28 cellular contexts compared by ENCODE assay signal in genomic region chr20:62649140-62649539, GRCh38. TPM values are rescaled to one million over a fixed set of nuclear protein-coding genes. Genes with fewer than 3 reads are reported as not detected.
DNase-seq lines count a peak whose midpoint lies in the region; ATAC-seq, FAIRE-seq and TF ChIP-seq lines count a peak whose summit lies in the region.
"Had no signal": no experiment of that assay in that cellular context is flagged by ENCODE, and none has a peak within 500 bp of the region (broad histone marks: within the 10 kb centered on the region; RNA-seq: fewer than 3 reads in every experiment).

No MANE protein-coding gene starts in this region.

- peaks cover 32% of the 10 kb centered on the region for H3K36me3 Mint-ChIP-seq in activated CD8-positive, alpha-beta memory T cell treated with anti-CD3 and anti-CD28 coated beads, Interleukin-2, amount 10 ng/mL, durations not matched to agents 7 days and 5 days
- H3K36me3 Mint-ChIP-seq in Caco-2 (ENCODE audit: insufficient read depth, unreplicated experiment) = no peaks in the 10 kb centered on the region
- H3K36me3 Mint-ChIP-seq: brain, naive B cell had no signal

- H3K27me3 Mint-ChIP-seq in activated CD8-positive, alpha-beta memory T cell treated with anti-CD3 and anti-CD28 coated beads, Interleukin-2, amount 10 ng/mL, durations not matched to agents 7 days and 5 days = no peaks in the 10 kb centered on the region
- H3K27me3 Mint-ChIP-seq in Caco-2 (ENCODE audit: insufficient read depth, unreplicated experiment) = no peaks in the 10 kb centered on the region
- H3K27me3 Mint-ChIP-seq: brain, IgD-negative memory B cell, naive B cell had no signal

- CTCF ChIA-PET in activated CD8-positive, alpha-beta memory T cell treated with anti-CD3 and anti-CD28 coated beads, Interleukin-2, amount 10 ng/mL, durations not matched to agents 7 days and 5 days (lab: Charles Lee) = no interaction called here
- CTCF ChIA-PET in GM12878 (lab: Yijun Ruan, JAX) = interaction anchor here (0.6 kb wide), 1 partner anchor 200 kb away, joined by 3 read pairs; no protein-coding TSS in a partner anchor
- CTCF ChIA-PET in Caco-2 (lab: Charles Lee) = interaction anchor here (1.1 to 1.3 kb wide), 2 partner anchors 142 to 145 kb away, joined by 3 to 5 read pairs; no protein-coding TSS in a partner anchor

- no peak overlapping the region for H3K4me3 ChIP-seq in GM12878
- H3K4me3 ChIP-seq in skeletal muscle tissue (ENCODE audit: low read length in 3 of 3) = no peak overlapping the region
- no peak overlapping the region for H3K4me3 ChIP-seq in Caco-2 (ENCODE audit: low read depth, low read length)
- H3K4me3 ChIP-seq: hepatocyte, SJCRH30, testis had no signal

- DNase-seq in activated CD8-positive, alpha-beta memory T cell treated with anti-CD3 and anti-CD28 coated beads, Interleukin-2, amount 10 ng/mL, durations not matched to agents 7 days and 5 days = no peak
- no peak for DNase-seq in activated CD8-positive, alpha-beta memory T cell treated with anti-CD3 and anti-CD28 coated beads for 24 hours
- DNase-seq in GM12891 (ENCODE audit: insufficient read length, low spot score) (no peak), GM12878 (ENCODE audit: low read depth, low spot score) (no peak), Caco-2 (no peak)
- DNase-seq in central memory CD4-positive, alpha-beta T cell = no peak
- DNase-seq: activated CD4-positive, alpha-beta T cell treated with anti-CD3 and anti-CD28 coated beads for 4 hours; activated CD8-positive, alpha-beta memory T cell treated with anti-CD3 and anti-CD28 coated beads, Interleukin-2, amount 50 U/mL, for 48 hours; BE2C; effector CD8-positive, alpha-beta T cell; EL; naive B cell; NCI-H1436 treated with DMSO at 0.1 percent for 48 hours; NCI-H524 treated with DMSO at 0.1 percent for 48 hours; retina; SJCRH30; stimulated activated CD4-positive, alpha-beta T cell treated with anti-CD3 and anti-CD28 coated beads, Interleukin-4, amount 100 ng/mL, for 1 hour; stimulated activated naive CD4-positive, alpha-beta T cell; testis had no signal

- FAIRE-seq in GM12891 (lab: Jason Lieb, UNC) (peak; percentile 56), GM12878 (lab: Jason Lieb, UNC) (no peak)
- FAIRE-seq: frontal cortex, RCC 7860 had no signal

- 98% methylated on average over 6 of the region's 6 CpGs for WGBS in GM12878 (ENCODE audit: insufficient coverage, insufficient replicate concordance, low lambda C conversion rate, missing lambda C conversion rate)

- POLR2A ChIA-PET in GM12878 (lab: Charles Lee) = no interaction called here
- POLR2A ChIA-PET in Caco-2 (lab: Charles Lee) = interaction anchor here (0.6 kb wide), 1 partner anchor 283 kb away, joined by 3 read pairs; no protein-coding TSS in a partner anchor

- peak overlapping the region; percentile 96 for H3K27ac Mint-ChIP-seq in activated CD8-positive, alpha-beta memory T cell treated with anti-CD3 and anti-CD28 coated beads, Interleukin-2, amount 10 ng/mL, durations not matched to agents 7 days and 5 days
- no peak overlapping the region for H3K27ac Mint-ChIP-seq in Caco-2 (ENCODE audit: unreplicated experiment)
- H3K27ac Mint-ChIP-seq: brain had no signal

- in situ Hi-C loops in GM12878 (cut with MboI) = no loop called here

- H3K9me3 Mint-ChIP-seq in activated CD8-positive, alpha-beta memory T cell treated with anti-CD3 and anti-CD28 coated beads, Interleukin-2, amount 10 ng/mL, durations not matched to agents 7 days and 5 days (ENCODE audit: low read depth) = no peaks in the 10 kb centered on the region
- H3K9me3 Mint-ChIP-seq in Caco-2 (ENCODE audit: unreplicated experiment) = no peaks in the 10 kb centered on the region
- H3K9me3 Mint-ChIP-seq: IgD-negative memory B cell, naive B cell had no signal

- no peak overlapping the region for H3K4me3 Mint-ChIP-seq in activated CD8-positive, alpha-beta memory T cell treated with anti-CD3 and anti-CD28 coated beads, Interleukin-2, amount 10 ng/mL, durations not matched to agents 7 days and 5 days
- no peak overlapping the region for H3K4me3 Mint-ChIP-seq in Caco-2 (ENCODE audit: unreplicated experiment)
- H3K4me3 Mint-ChIP-seq: brain had no signal

- H3K36me3 ChIP-seq in GM12878 (ENCODE audit: control insufficient read depth in 2 of 2, insufficient read depth in 2 of 2, low read length in 1 of 2) (peaks cover 4 to 5% of the 10 kb centered on the region in 2 experiments; a peak in 2 of 4 replicates), skeletal muscle tissue (ENCODE audit: control insufficient read depth in 3 of 3, insufficient read depth in 3 of 3, low read length in 3 of 3) (no peaks in the 10 kb centered on the region), Caco-2 (ENCODE audit: control insufficient read depth, insufficient read depth, low read length) (0 out of 2 replicates have a peak, but pooled peaks cover 2% of the 10 kb centered on the region)
- H3K36me3 ChIP-seq: SJCRH30 had no signal

- H2AFZ ChIP-seq in GM12878 (ENCODE audit: control insufficient read depth, low read depth, low read length) = no peak overlapping the region
- H2AFZ ChIP-seq: hepatocyte had no signal

- SMC1A ChIA-PET in GM12878 (lab: Charles Lee; ENCODE audit: uncharacterized antibody, unreplicated experiment) = no interaction called here

- peaks cover 57% of the 10 kb centered on the region for H3K79me2 ChIP-seq in GM12878 (ENCODE audit: control insufficient read depth, insufficient read depth, low read length)
- H3K79me2 ChIP-seq: hepatocyte had no signal

- TF ChIP-seq CTCF in GM12878 (IDR thresholded peaks at IDR 0.05 in 2 of 3, conservative IDR thresholded peaks at IDR 0.05 in 1 of 3; ENCODE audit: control insufficient read depth in 2 of 3, extremely low read depth in 1 of 3, insufficient read depth in 1 of 3, low read depth in 3 of 3, low read length in 3 of 3) (no peak), Caco-2 (IDR thresholded peaks at IDR 0.05; ENCODE audit: insufficient read depth in 1 of 2, low read depth in 1 of 2, low read length in 1 of 2, severe bottlenecking in 1 of 2, unreplicated experiment in 1 of 2) (no peak)

- H3K27ac ChIP-seq in GM12878 (ENCODE audit: control insufficient read depth, insufficient read depth) = no peak overlapping the region
- H3K27ac ChIP-seq in skeletal muscle tissue (ENCODE audit: low read depth, low read length) = peak overlapping the region; percentile 95
- H3K27ac ChIP-seq: hepatocyte, SJCRH30 had no signal

- H3K27me3 ChIP-seq in GM12878 (replicated peaks in 1 of 2; ENCODE audit: control insufficient read depth in 2 of 2, insufficient read depth in 2 of 2, low read length in 1 of 2) = no peaks in the 10 kb centered on the region
- peaks cover 0 to 6% (median 0%) of the 10 kb centered on the region in 3 donors for H3K27me3 ChIP-seq in skeletal muscle tissue (ENCODE audit: control insufficient read depth in 3 of 3, insufficient read depth in 3 of 3, low read length in 3 of 3)
- no peaks in the 10 kb centered on the region for H3K27me3 ChIP-seq in Caco-2 (replicated peaks; ENCODE audit: control insufficient read depth, insufficient read depth, low read length)
- H3K27me3 ChIP-seq: BE2C, hepatocyte, testis had no signal

- no peak overlapping the region for H3K4me2 ChIP-seq in GM12878 (ENCODE audit: control insufficient read depth, insufficient read depth)
- H3K4me2 ChIP-seq: hepatocyte had no signal

- H3K4me1 ChIP-seq in GM12878 (ENCODE audit: control insufficient read depth, insufficient read depth, low read length) = peaks cover 57% of the 10 kb centered on the region
- peaks cover 51 to 88% (median 74%) of the 10 kb centered on the region in 3 donors for H3K4me1 ChIP-seq in skeletal muscle tissue (ENCODE audit: control insufficient read depth in 3 of 3, insufficient read depth in 3 of 3, low read length in 3 of 3)
- peaks cover 30% of the 10 kb centered on the region for H3K4me1 ChIP-seq in Caco-2

- intact Hi-C loops in GM12878 (cut with micrococcal nuclease; ENCODE audit: unreplicated experiment) (no loop called here), Caco-2 (cut with micrococcal nuclease; ENCODE audit: unreplicated experiment) (no loop called here)

- no peak for TF ChIP-seq EP300 in GM12878 (IDR thresholded peaks at IDR 0.05; ENCODE audit: borderline replicate concordance in 1 of 2, control insufficient read depth in 1 of 2, low read depth in 2 of 2, low read length in 2 of 2)

- H3K4me1 Mint-ChIP-seq in activated CD8-positive, alpha-beta memory T cell treated with anti-CD3 and anti-CD28 coated beads, Interleukin-2, amount 10 ng/mL, durations not matched to agents 7 days and 5 days = peaks cover 88% of the 10 kb centered on the region
- peaks cover 28% of the 10 kb centered on the region for H3K4me1 Mint-ChIP-seq in Caco-2 (ENCODE audit: low read depth, unreplicated experiment)

- no peaks in the 10 kb centered on the region for H4K20me1 ChIP-seq in GM12878 (ENCODE audit: control insufficient read depth, insufficient read depth)

- TF ChIP-seq POLR2A in GM12891 (IDR thresholded peaks at IDR 0.05; ENCODE audit: low read depth, low read length) = no peak
- no peak for TF ChIP-seq POLR2A in GM12878 (IDR thresholded peaks at IDR 0.05; ENCODE audit: low read depth, low read length)

- H3K9ac ChIP-seq in GM12878 (ENCODE audit: control insufficient read depth, insufficient read depth, low read length) (no peak overlapping the region), skeletal muscle tissue (ENCODE audit: low read depth in 1 of 3, low read length in 3 of 3) (no peak overlapping the region)

- TF ChIP-seq RAD21 in GM12878 (IDR thresholded peaks at IDR 0.05; ENCODE audit: insufficient read depth, low read depth, low read length) = no peak

- H3K9me3 ChIP-seq in GM12878 (replicated peaks; ENCODE audit: control insufficient read depth, insufficient read depth, low read length) (no peaks in the 10 kb centered on the region), skeletal muscle tissue (ENCODE audit: control insufficient read depth in 3 of 3, low read length in 3 of 3) (no peaks in the 10 kb centered on the region), Caco-2 (no peaks in the 10 kb centered on the region)
- H3K9me3 ChIP-seq: BE2C, SJCRH30, testis had no signal

- no TSS peak for BruUV-seq in GM12878 (replicated peaks; lab: Mats Ljungman, UMichigan)
- no TSS peak for BruUV-seq in Caco-2 (replicated peaks; lab: Mats Ljungman, UMichigan)

- RAD21 ChIA-PET in GM12878 (lab: Charles Lee; ENCODE audit: unreplicated experiment) = no interaction called here

- no peak for ATAC-seq in activated CD8-positive, alpha-beta memory T cell treated with anti-CD3 and anti-CD28 coated beads, Interleukin-2, amount 10 ng/mL, durations not matched to agents 7 days and 5 days
- ATAC-seq in GM12878 (no peak), HG03159 (IDR thresholded peaks at IDR 0.05; ENCODE audit: unreplicated experiment) (no peak)
- ATAC-seq: left lobe of liver had no signal

RNA-seq across cellular contexts. Expression of gene SLCO4A1, which starts 6.8 kb away (rescaled TPM):
- 10 to 100 TPM; 74.7 to 79.2 TPM for total RNA-seq in activated CD8-positive, alpha-beta memory T cell treated with anti-CD3 and anti-CD28 coated beads, Interleukin-2, amount 10 ng/mL, durations not matched to agents 7 days and 5 days
- 11.7 TPM for polyA plus RNA-seq in GM12891 (2012; ENCODE audit: low read depth, missing spikeins)
- 46.8 and 53.3 TPM in 2 replicates for total RNA-seq in GM12878 (2013; cell fraction: nucleolus; rRNA removed)
- total RNA-seq in GM12878 (2014; rRNA removed) (11.2 and 16.4 TPM in 2 replicates), GM12878 (2014; rRNA removed; fragmentation: Illumina TruSeq; extraction: Trizol) (6.0 and 7.0 TPM in 2 replicates), GM12878 (2021) (13.3 and 16.1 TPM in 2 replicates), skeletal muscle tissue (not detected), Caco-2 (2022) (18.7 and 23.6 TPM in 2 replicates)
- polyA plus RNA-seq in GM12878 (2011; ENCODE audit: low read depth) = 2.4 TPM
- polyA plus RNA-seq in GM12878 (2011; rRNA removed) (6.2 and 9.1 TPM in 2 replicates), GM12878 (2014; fragmentation: Illumina TruSeq; extraction: Trizol) (1.6 and 6.3 TPM in 2 replicates), GM12878 (2014; fragmentation: Nextera tagmentation; extraction: Ambion mirVana) (1 to 10 TPM; 2.1 to 4.7 TPM), GM12878 (2014; rRNA removed) (15.0 and 17.6 TPM in 2 replicates), GM12878 (2016; fragmentation: Nextera tagmentation; extraction: Ambion mirVana) (10 to 100 TPM; 28.4 to 30.7 TPM)
- 9.4 and 11.8 TPM in 2 replicates for polyA plus RNA-seq in GM12878 (2011; cell fraction: cytosol; rRNA removed)
- 55.2 and 56.1 TPM in 2 replicates for polyA plus RNA-seq in GM12878 (2011; cell fraction: nucleus; rRNA removed)
- polyA plus RNA-seq in GM12878 (2012) = 9.1 and 10.6 TPM in 2 replicates
- polyA minus RNA-seq in GM12878 (2011; rRNA and poly(A)+ RNA removed) = 5.0 and 6.0 TPM in 2 replicates
- polyA minus RNA-seq in GM12878 (2011; cell fraction: cytosol; rRNA and poly(A)+ RNA removed) = 6.0 and 8.6 TPM in 2 replicates
- polyA minus RNA-seq in GM12878 (2011; cell fraction: nucleus; rRNA and poly(A)+ RNA removed) = 9.8 and 12.8 TPM in 2 replicates

RNA-seq across cellular contexts. Expression of gene NTSR1, which starts 59.5 kb away (rescaled TPM):
- total RNA-seq in activated CD8-positive, alpha-beta memory T cell treated with anti-CD3 and anti-CD28 coated beads, Interleukin-2, amount 10 ng/mL, durations not matched to agents 7 days and 5 days = not detected
- polyA plus RNA-seq in GM12891 (2012; ENCODE audit: low read depth, missing spikeins) = not detected
- total RNA-seq in GM12878 (2013; cell fraction: nucleolus; rRNA removed) = not detected in 2 replicates
- total RNA-seq in GM12878 (2014; rRNA removed) (not detected in 2 replicates), GM12878 (2014; rRNA removed; fragmentation: Illumina TruSeq; extraction: Trizol) (not detected in 2 replicates), GM12878 (2021) (0.05 TPM in 1 of 2 replicates, not detected in the other), skeletal muscle tissue (under 0.01 TPM), Caco-2 (2022) (0.14 and 0.16 TPM in 2 replicates)
- not detected for polyA plus RNA-seq in GM12878 (2011; ENCODE audit: low read depth)
- polyA plus RNA-seq in GM12878 (2011; rRNA removed) (not detected in 2 replicates), GM12878 (2014; fragmentation: Illumina TruSeq; extraction: Trizol) (not detected in 2 replicates), GM12878 (2014; fragmentation: Nextera tagmentation; extraction: Ambion mirVana) (not detected), GM12878 (2014; rRNA removed) (not detected in 2 replicates), GM12878 (2016; fragmentation: Nextera tagmentation; extraction: Ambion mirVana) (not detected)
- polyA plus RNA-seq in GM12878 (2011; cell fraction: cytosol; rRNA removed) = not detected in 2 replicates
- not detected in 2 replicates for polyA plus RNA-seq in GM12878 (2011; cell fraction: nucleus; rRNA removed)
- polyA plus RNA-seq in GM12878 (2012) = 0.03 TPM in 1 of 2 replicates, not detected in the other
- polyA minus RNA-seq in GM12878 (2011; rRNA and poly(A)+ RNA removed) = not detected in 2 replicates
- polyA minus RNA-seq in GM12878 (2011; cell fraction: cytosol; rRNA and poly(A)+ RNA removed) = not detected in 2 replicates
- polyA minus RNA-seq in GM12878 (2011; cell fraction: nucleus; rRNA and poly(A)+ RNA removed) = not detected in 2 replicates
- total RNA-seq: osteoblast had no signal
- polyA plus RNA-seq: hepatocyte, IgD-negative memory B cell had no signal
